ENCODE assay signal across 17 cellular contexts in the genomic region with DNA sequence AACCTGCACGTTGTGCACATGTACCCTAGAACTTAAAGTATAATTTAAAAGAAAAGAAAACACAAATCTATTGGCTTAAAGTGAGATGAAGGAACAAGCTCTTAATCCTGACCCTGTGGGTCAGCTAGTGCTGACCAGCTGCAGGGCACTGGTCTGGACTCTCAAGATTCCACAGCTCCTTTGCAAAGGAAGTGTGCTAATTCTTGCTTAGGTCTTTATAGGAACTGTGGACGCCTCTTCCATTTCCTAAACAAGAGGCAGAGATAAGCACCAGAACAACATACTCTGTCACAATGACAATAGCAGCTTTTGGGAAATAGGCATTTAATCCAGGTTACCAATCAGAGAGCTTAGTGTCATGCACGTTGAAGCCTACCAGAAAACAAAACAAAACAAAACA.
A peak's percentile ranks its signal among the peaks of the same experiment; 100 is the strongest.
DNase-seq lines count a peak whose midpoint lies in the region; TF ChIP-seq lines count a peak whose summit lies in the region.
"Had no signal": no experiment of that assay in that cellular context is flagged by ENCODE, and none has a peak within 500 bp of the region (broad histone marks: within the 10 kb centered on the region; RNA-seq: fewer than 3 reads in every experiment).

No MANE protein-coding gene starts in this region.

- TF ChIP-seq CTCF in fibroblast of pulmonary artery (IDR thresholded peaks at IDR 0.05; ENCODE audit: low read length, missing control alignments) = no peak

- no peak overlapping the region for H3K4me3 ChIP-seq in fibroblast of pulmonary artery (replicated peaks; ENCODE audit: low read depth, low read length)
- H3K4me3 ChIP-seq: BLaER1, GM12878, GM23248 had no signal

- DNase-seq in NCI-H82 (lab: John Stamatoyannopoulos, UW) (peak; percentile 17), NCI-H82 treated with DMSO at 0.1 percent for 48 hours (lab: John Stamatoyannopoulos, UW; ENCODE audit: unreplicated experiment) (no peak), dermis blood vessel endothelial cell (peak; percentile 27), fibroblast of pulmonary artery (ENCODE audit: low read depth) (peak; percentile 2), OCI-M2 (lab: John Stamatoyannopoulos, UW; ENCODE audit: unreplicated experiment) (no peak), DMS114 treated with DMSO at 0.1 percent for 48 hours (lab: John Stamatoyannopoulos, UW; ENCODE audit: unreplicated experiment) (no peak)
- DNase-seq: Caco-2; CD4-positive, CD25-positive, alpha-beta regulatory T cell; CD8-positive, alpha-beta T cell; DMS79; EL; GDM1; GM23248; H7; HCEC 1CT had no signal

Comparison
In these comparisons a context has a peak if more than half of its experiments do, and no peak if none do; other contexts are left out.
1. DNase-seq: peak in NCI-H82 (single experiment), dermis blood vessel endothelial cell (single experiment) and fibroblast of pulmonary artery (single experiment); none in NCI-H82 treated with DMSO at 0.1 percent for 48 hours (single experiment), OCI-M2 (single experiment) and DMS114 treated with DMSO at 0.1 percent for 48 hours (single experiment).